Comparison of ENCODE assay signal across 1 cellular context in the genomic region with DNA sequence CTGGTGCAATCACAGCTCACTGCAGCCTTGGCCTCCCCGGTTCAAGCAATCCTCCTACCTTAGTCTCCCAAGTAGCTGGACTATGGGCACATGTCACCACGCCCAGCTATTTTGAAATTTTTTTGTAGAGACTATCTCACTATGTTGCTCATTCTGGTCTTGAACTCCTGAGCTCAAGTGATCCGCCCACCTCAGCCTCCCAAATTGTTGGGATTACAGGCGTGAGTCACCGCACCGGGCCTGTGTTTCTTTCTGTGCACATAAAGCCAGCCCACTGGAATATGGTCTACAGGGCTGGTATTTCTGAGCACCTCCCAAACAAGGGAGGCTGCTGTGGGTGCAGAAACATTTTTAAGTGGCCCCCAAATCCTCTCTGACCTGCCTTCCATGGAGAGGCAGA.
TF ChIP-seq lines count a peak whose summit lies in the region.

No MANE protein-coding gene starts in this region.

TF ChIP-seq in HEK293, 187 proteins besides CTCF, POLR2A, EP300 and RAD21 (continued from another document):
- TF ChIP-seq, protein P1, sequence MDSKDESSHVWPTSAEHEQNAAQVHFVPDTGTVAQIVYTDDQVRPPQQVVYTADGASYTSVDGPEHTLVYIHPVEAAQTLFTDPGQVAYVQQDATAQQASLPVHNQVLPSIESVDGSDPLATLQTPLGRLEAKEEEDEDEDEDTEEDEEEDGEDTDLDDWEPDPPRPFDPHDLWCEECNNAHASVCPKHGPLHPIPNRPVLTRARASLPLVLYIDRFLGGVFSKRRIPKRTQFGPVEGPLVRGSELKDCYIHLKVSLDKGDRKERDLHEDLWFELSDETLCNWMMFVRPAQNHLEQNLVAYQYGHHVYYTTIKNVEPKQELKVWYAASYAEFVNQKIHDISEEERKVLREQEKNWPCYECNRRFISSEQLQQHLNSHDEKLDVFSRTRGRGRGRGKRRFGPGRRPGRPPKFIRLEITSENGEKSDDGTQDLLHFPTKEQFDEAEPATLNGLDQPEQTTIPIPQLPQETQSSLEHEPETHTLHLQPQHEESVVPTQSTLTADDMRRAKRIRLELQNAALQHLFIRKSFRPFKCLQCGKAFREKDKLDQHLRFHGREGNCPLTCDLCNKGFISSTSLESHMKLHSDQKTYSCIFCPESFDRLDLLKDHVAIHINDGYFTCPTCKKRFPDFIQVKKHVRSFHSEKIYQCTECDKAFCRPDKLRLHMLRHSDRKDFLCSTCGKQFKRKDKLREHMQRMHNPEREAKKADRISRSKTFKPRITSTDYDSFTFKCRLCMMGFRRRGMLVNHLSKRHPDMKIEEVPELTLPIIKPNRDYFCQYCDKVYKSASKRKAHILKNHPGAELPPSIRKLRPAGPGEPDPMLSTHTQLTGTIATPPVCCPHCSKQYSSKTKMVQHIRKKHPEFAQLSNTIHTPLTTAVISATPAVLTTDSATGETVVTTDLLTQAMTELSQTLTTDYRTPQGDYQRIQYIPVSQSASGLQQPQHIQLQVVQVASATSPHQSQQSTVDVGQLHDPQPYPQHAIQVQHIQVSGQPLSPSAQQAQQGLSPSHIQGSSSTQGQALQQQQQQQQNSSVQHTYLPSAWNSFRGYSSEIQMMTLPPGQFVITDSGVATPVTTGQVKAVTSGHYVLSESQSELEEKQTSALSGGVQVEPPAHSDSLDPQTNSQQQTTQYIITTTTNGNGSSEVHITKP (tag by site-specific recombination; IDR thresholded peaks at IDR 0.05): no peak
